23 cellular contexts compared by ENCODE assay signal in genomic region chr11:71444811-71445210, GRCh38. TPM values are rescaled to one million over a fixed set of nuclear protein-coding genes. Genes with fewer than 3 reads are reported as not detected.
DNase-seq lines count a peak whose midpoint lies in the region; ATAC-seq, FAIRE-seq and TF ChIP-seq lines count a peak whose summit lies in the region.
"Had no signal": no experiment of that assay in that cellular context is flagged by ENCODE, and none has a peak within 500 bp of the region (broad histone marks: within the 10 kb centered on the region; RNA-seq: fewer than 3 reads in every experiment).

No MANE protein-coding gene starts in this region.

- peaks cover 11% of the 10 kb centered on the region for H3K79me1 ChIP-seq in trophoblast cell (ENCODE audit: low read length)

- no peak overlapping the region for H3K4me3 Mint-ChIP-seq in Caco-2 (ENCODE audit: unreplicated experiment)
- no peak overlapping the region for H3K4me3 Mint-ChIP-seq in HFFc6
- H3K4me3 Mint-ChIP-seq: CD8-positive, alpha-beta T cell; GM23338; IgD-negative memory B cell had no signal

- TF ChIP-seq RAD21 in HepG2 (CRISPR knock-in tag; IDR thresholded peaks at IDR 0.05), result no peak

- H4K12ac ChIP-seq in trophoblast cell (ENCODE audit: low read depth, low read length), result no peak overlapping the region

- H4K20me1 ChIP-seq in HepG2 (ENCODE audit: insufficient read depth, low read length) (peaks cover 31% of the 10 kb centered on the region), GM23248 (ENCODE audit: insufficient read depth) (no peaks in the 10 kb centered on the region)
- H4K20me1 ChIP-seq: BLaER1 had no signal

- 0 out of 2 replicates have a peak, but pooled peaks cover 4% of the 10 kb centered on the region for H3F3A ChIP-seq in GM23248 (ENCODE audit: insufficient read depth)

- H4K8ac ChIP-seq in trophoblast cell (ENCODE audit: low read depth, low read length), result no peak overlapping the region

- peak overlapping the region; percentile 11 for H3K18ac ChIP-seq in trophoblast cell (ENCODE audit: low read length)

- H2BK12ac ChIP-seq in trophoblast cell (ENCODE audit: low read length), result no peak overlapping the region

- no peaks in the 10 kb centered on the region for H3K27me3 Mint-ChIP-seq in Caco-2 (ENCODE audit: insufficient read depth, unreplicated experiment)
- 0 out of 2 replicates have a peak, but pooled peaks cover 2% of the 10 kb centered on the region for H3K27me3 Mint-ChIP-seq in HFFc6 (ENCODE audit: insufficient read depth)
- H3K27me3 Mint-ChIP-seq: IgD-negative memory B cell had no signal

- no peak overlapping the region for H2AFZ ChIP-seq in HepG2 (ENCODE audit: low read length)
- H2AFZ ChIP-seq in trophoblast cell (ENCODE audit: insufficient read depth, low read length, poor library complexity), result no peak overlapping the region
- H2AFZ ChIP-seq in GM23248, result no peak overlapping the region
- H2AFZ ChIP-seq: GM23338 had no signal

- H3K27ac ChIP-seq in HepG2 (ENCODE audit: extremely low read length, insufficient read depth, low read length) (no peak overlapping the region), trophoblast cell (ENCODE audit: low read depth, low read length) (no peak overlapping the region), ascending aorta (no peak overlapping the region), GM23248 (no peak overlapping the region)
- H3K27ac ChIP-seq: 22Rv1, A549, BLaER1 had no signal

- no peak overlapping the region for H2BK5ac ChIP-seq in trophoblast cell (ENCODE audit: low read depth, low read length, poor library complexity)

- no peak overlapping the region for H4K91ac ChIP-seq in trophoblast cell (ENCODE audit: low read depth, low read length)

- H3K27ac Mint-ChIP-seq in Caco-2 (ENCODE audit: unreplicated experiment) (peak overlapping the region; percentile 17), HFFc6 (no peak overlapping the region)
- H3K27ac Mint-ChIP-seq: CD8-positive, alpha-beta T cell; IgD-negative memory B cell had no signal

- WGBS in HepG2 (ENCODE audit: low lambda C conversion rate), result 95% methylated on average over 6 of the region's 6 CpGs
- WGBS in trophoblast cell (ENCODE audit: extremely low coverage, insufficient coverage, insufficient read length), result no CpG with 5 or more reads among the region's 6 CpGs
- WGBS in GM23248 (ENCODE audit: low coverage in 1 of 2, low lambda C conversion rate in 2 of 2, missing lambda C conversion rate in 2 of 2), 2 experiments, result 91 to 93% methylated on average over 6 of the region's 6 CpGs

- H3K79me2 ChIP-seq in HepG2 (ENCODE audit: insufficient read depth, low read length), result peaks cover 40% of the 10 kb centered on the region
- peaks cover 12% of the 10 kb centered on the region for H3K79me2 ChIP-seq in trophoblast cell (ENCODE audit: control insufficient read depth, insufficient read depth, low read length, poor library complexity)
- H3K79me2 ChIP-seq in GM23248 (ENCODE audit: insufficient read depth), result no peaks in the 10 kb centered on the region

- CTCF ChIA-PET in Caco-2 (lab: Charles Lee) (no interaction called here), HepG2 (lab: Yijun Ruan, JAX; ENCODE audit: low intra/inter-chr PET ratio, low total read pairs) (no interaction called here)

- no peak for TF ChIP-seq CTCF in Caco-2 (IDR thresholded peaks at IDR 0.05; ENCODE audit: insufficient read depth in 1 of 2, low read depth in 1 of 2, low read length in 1 of 2, severe bottlenecking in 1 of 2, unreplicated experiment in 1 of 2)
- TF ChIP-seq CTCF in HepG2 (CRISPR knock-in tag; IDR thresholded peaks at IDR 0.05), result no peak
- no peak for TF ChIP-seq CTCF in ascending aorta (IDR thresholded peaks at IDR 0.05)
- TF ChIP-seq CTCF in HFFc6 (IDR thresholded peaks at IDR 0.05), result no peak

- H3K14ac ChIP-seq in trophoblast cell (ENCODE audit: low read length), result no peak overlapping the region

- peaks cover 23% of the 10 kb centered on the region for H3K4me1 Mint-ChIP-seq in Caco-2 (ENCODE audit: low read depth, unreplicated experiment)
- H3K4me1 Mint-ChIP-seq in HFFc6 (ENCODE audit: low read depth), result peaks cover 20% of the 10 kb centered on the region

- H3K9me3 Mint-ChIP-seq in Caco-2 (ENCODE audit: unreplicated experiment), result no peaks in the 10 kb centered on the region
- peaks cover 4% of the 10 kb centered on the region for H3K9me3 Mint-ChIP-seq in HFFc6

- H3K9me3 ChIP-seq in Caco-2 (no peaks in the 10 kb centered on the region), HepG2 (ENCODE audit: low read length) (no peaks in the 10 kb centered on the region), trophoblast cell (ENCODE audit: insufficient read depth, low read depth, low read length) (peaks cover 2% of the 10 kb centered on the region), ascending aorta (no peaks in the 10 kb centered on the region), GM23248 (ENCODE audit: low read depth) (no peaks in the 10 kb centered on the region)

- TF ChIP-seq POLR2A in HepG2 (IDR thresholded peaks at IDR 0.05; ENCODE audit: insufficient read depth in 1 of 2, low read depth in 2 of 2, low read length in 2 of 2), result no peak

- H3K36me3 Mint-ChIP-seq in Caco-2 (ENCODE audit: insufficient read depth, unreplicated experiment), result peaks cover 85% of the 10 kb centered on the region
- H3K36me3 Mint-ChIP-seq in HFFc6 (ENCODE audit: low read depth), result peaks cover 24% of the 10 kb centered on the region

- no peak overlapping the region for H3K4ac ChIP-seq in trophoblast cell (ENCODE audit: low read depth, low read length)

- H3K4me1 ChIP-seq in Caco-2 (peaks cover 11% of the 10 kb centered on the region), HepG2 (ENCODE audit: insufficient read depth, low read length) (peaks cover 30% of the 10 kb centered on the region), trophoblast cell (ENCODE audit: control insufficient read depth in 1 of 2, insufficient read depth in 2 of 2, low read length in 2 of 2) (peaks cover 4 to 10% of the 10 kb centered on the region in 2 experiments), ascending aorta (peaks cover 3 to 17% of the 10 kb centered on the region in 2 donors), GM23248 (ENCODE audit: insufficient read depth) (0 out of 2 replicates have a peak, but pooled peaks cover 4% of the 10 kb centered on the region)

- POLR2A ChIA-PET in Caco-2 (lab: Charles Lee), result no interaction called here
- POLR2A ChIA-PET in HepG2 (lab: Yijun Ruan, JAX), result no interaction called here

- H3K23ac ChIP-seq in trophoblast cell (ENCODE audit: low read length), result no peak overlapping the region

- BruUV-seq in Caco-2 (replicated peaks; lab: Mats Ljungman, UMichigan), result no TSS peak
- no TSS peak for BruUV-seq in HepG2 (replicated peaks; lab: Mats Ljungman, UMichigan)

- FAIRE-seq in HepG2 (lab: Jason Lieb, UNC), result no peak
- FAIRE-seq: A549, GM12878, GM19239, H54, HTR-8/SVneo had no signal

- no peaks in the 10 kb centered on the region for H3K9me2 ChIP-seq in GM23248 (ENCODE audit: insufficient read depth)

- H3K27me3 ChIP-seq in Caco-2 (replicated peaks; ENCODE audit: control insufficient read depth, insufficient read depth, low read length) (no peaks in the 10 kb centered on the region), HepG2 (ENCODE audit: control insufficient read depth in 1 of 2, insufficient read depth in 2 of 2, low read length in 2 of 2) (no peaks in the 10 kb centered on the region), trophoblast cell (ENCODE audit: insufficient read depth, low read length) (no peaks in the 10 kb centered on the region), ascending aorta (no peaks in the 10 kb centered on the region), GM23248 (replicated peaks; ENCODE audit: insufficient read depth) (no peaks in the 10 kb centered on the region)
- H3K27me3 ChIP-seq: BLaER1 had no signal

- TF ChIP-seq EP300 in HepG2 (IDR thresholded peaks at IDR 0.05; ENCODE audit: low read depth in 2 of 2, low read length in 2 of 2), result no peak
- TF ChIP-seq EP300 in HepG2 (CRISPR knock-in tag; IDR thresholded peaks at IDR 0.05; ENCODE audit: borderline replicate concordance), result no peak

- in situ Hi-C loops in HepG2 (cut with HindIII; ENCODE audit: extremely low pct_ligation_motif_present, low pct_unique_long_range_greater_than_20kb), result no loop called here
- in situ Hi-C loops in GM23248 (cut with MboI), result no loop called here

- no peak overlapping the region for H2AK5ac ChIP-seq in trophoblast cell (ENCODE audit: low read length)

- intact Hi-C loops in Caco-2 (cut with micrococcal nuclease; ENCODE audit: unreplicated experiment) (no loop called here), HepG2 (cut with micrococcal nuclease; ENCODE audit: unreplicated experiment) (no loop called here), ascending aorta (cut with DNase I) (loop anchor here (10.0 kb wide), 1 partner anchor 340 kb away; no protein-coding TSS in a partner anchor)

- no peak overlapping the region for H2BK120ac ChIP-seq in trophoblast cell (ENCODE audit: insufficient read depth, low read length, poor library complexity)

- no peak for ATAC-seq in HepG2
- ATAC-seq: A549; CD8-positive, alpha-beta T cell; GM12878; GM23338; HCT116 had no signal

- H3K9ac ChIP-seq in HepG2 (ENCODE audit: insufficient read depth, low read depth, low read length) (no peak overlapping the region), trophoblast cell (ENCODE audit: low read length) (no peak overlapping the region), GM23248 (no peak overlapping the region)
- H3K9ac ChIP-seq: BLaER1 had no signal

- no peak overlapping the region for H3K4me3 ChIP-seq in Caco-2 (ENCODE audit: low read depth, low read length)
- no peak overlapping the region for H3K4me3 ChIP-seq in HepG2 (replicated peaks in 1 of 3; ENCODE audit: insufficient read depth in 1 of 3, low read depth in 2 of 3, low read length in 3 of 3)
- H3K4me3 ChIP-seq in trophoblast cell (ENCODE audit: low read depth, low read length), result no peak overlapping the region
- no peak overlapping the region for H3K4me3 ChIP-seq in ascending aorta
- H3K4me3 ChIP-seq in GM23248, result no peak overlapping the region
- H3K4me3 ChIP-seq: A549, BLaER1, GM12878 had no signal

- H3K36me3 ChIP-seq in Caco-2 (ENCODE audit: control insufficient read depth, insufficient read depth, low read length), result peaks cover 26% of the 10 kb centered on the region
- H3K36me3 ChIP-seq in HepG2 (replicated peaks in 1 of 2; ENCODE audit: control insufficient read depth in 1 of 2, insufficient read depth in 2 of 2, low read length in 2 of 2), result peaks cover 28 to 64% of the 10 kb centered on the region in 2 experiments
- H3K36me3 ChIP-seq in trophoblast cell (ENCODE audit: control insufficient read depth in 1 of 2, insufficient read depth in 2 of 2, low read length in 2 of 2), result peaks cover 57 to 58% of the 10 kb centered on the region in 2 experiments
- H3K36me3 ChIP-seq in ascending aorta, result peaks cover 16 to 35% of the 10 kb centered on the region in 2 donors
- H3K36me3 ChIP-seq in GM23248 (ENCODE audit: low read depth), result peaks cover 5% of the 10 kb centered on the region; the same call in 1 of the 2 replicates

- H3K4me2 ChIP-seq in HepG2 (ENCODE audit: low read depth, low read length), result peak overlapping the region; percentile 2; the same call in 1 of the 2 replicates
- no peak overlapping the region for H3K4me2 ChIP-seq in trophoblast cell (ENCODE audit: low read length)
- no peak overlapping the region for H3K4me2 ChIP-seq in GM23248 (ENCODE audit: unreplicated experiment)
- H3K4me2 ChIP-seq: A549, BLaER1 had no signal

- DNase-seq in activated effector memory CD4-positive, alpha-beta T cell treated with anti-CD3 and anti-CD28 coated beads, Interleukin-2, amount 50 U/mL, for 16 hours, result peak; percentile 24
- DNase-seq in activated effector memory CD4-positive, alpha-beta T cell treated with Interleukin-2 at 50 U/mL for 16 hours, result no peak
- DNase-seq in Caco-2 (peak in 1 of 2 experiments; percentile 32), HepG2 (ENCODE audit: low spot score) (no peak), trophoblast cell (no peak), ascending aorta (ENCODE audit: low spot score in 2 of 2) (no peak), GM23248 (no peak), HFFc6 (no peak)
- DNase-seq: CD8-positive, alpha-beta T cell; DMS 273 treated with DMSO at 0.1 percent for 48 hours; DMS53; DND-41; EL had no signal

RNA-seq across cellular contexts. Expression of gene DHCR7, which starts 3.4 kb away (rescaled TPM):
- total RNA-seq in Caco-2 (2022), result 344 and 371 TPM in 2 replicates
- 40.4 and 96.0 TPM in 2 replicates for total RNA-seq in HepG2 (2016; rRNA removed; fragmentation: Illumina TruSeq; extraction: Trizol)
- total RNA-seq in HepG2 (2016; cell fraction: cytosol; rRNA removed; fragmentation: Illumina TruSeq; extraction: Trizol; ENCODE audit: low read depth), result 11.3 and 13.3 TPM in 2 replicates
- total RNA-seq in HepG2 (2016; cell fraction: insoluble cytoplasmic fraction; rRNA removed; fragmentation: Illumina TruSeq; extraction: Trizol), result 38.3 and 98.7 TPM in 2 replicates
- 26.9 and 29.4 TPM in 2 replicates for total RNA-seq in HepG2 (2016; cell fraction: membrane; rRNA removed; fragmentation: Illumina TruSeq; extraction: Trizol)
- total RNA-seq in HepG2 (2016; cell fraction: nucleus; rRNA removed; fragmentation: Illumina TruSeq; extraction: Trizol), result 77.9 and 89.2 TPM in 2 replicates
- polyA plus RNA-seq in HepG2 (2011; rRNA removed), result 143 and 241 TPM in 2 replicates
- polyA plus RNA-seq in HepG2 (2011; cell fraction: cytosol; rRNA removed), result 92.8 and 116 TPM in 2 replicates
- polyA plus RNA-seq in HepG2 (2011; cell fraction: nucleus; rRNA removed), result 82.1 and 131 TPM in 2 replicates
- polyA plus RNA-seq in HepG2 (2012), result 315 and 354 TPM in 2 replicates
- 16.5 and 16.7 TPM in 2 replicates for polyA plus RNA-seq in HepG2 (2016; cell fraction: cytosol; fragmentation: Illumina TruSeq; extraction: Trizol; ENCODE audit: low read depth)
- polyA plus RNA-seq in HepG2 (2016; cell fraction: insoluble cytoplasmic fraction; fragmentation: Illumina TruSeq; extraction: Trizol; ENCODE audit: low read depth), result 50.6 and 73.9 TPM in 2 replicates
- 26.0 and 32.3 TPM in 2 replicates for polyA plus RNA-seq in HepG2 (2016; cell fraction: membrane; fragmentation: Illumina TruSeq; extraction: Trizol; ENCODE audit: low read depth)
- 165 and 172 TPM in 2 replicates for polyA plus RNA-seq in HepG2 (2016; cell fraction: nucleus; fragmentation: Illumina TruSeq; extraction: Trizol; ENCODE audit: insufficient read depth, low read depth)
- polyA minus RNA-seq in HepG2 (2011; rRNA and poly(A)+ RNA removed; ENCODE audit: low replicate concordance), result 160 and 313 TPM in 2 replicates
- 161 and 251 TPM in 2 replicates for polyA minus RNA-seq in HepG2 (2011; cell fraction: cytosol; rRNA and poly(A)+ RNA removed)
- 34.2 and 48.4 TPM in 2 replicates for polyA minus RNA-seq in HepG2 (2011; cell fraction: nucleus; rRNA and poly(A)+ RNA removed)
- 282 and 291 TPM in 2 replicates for polyA plus RNA-seq in trophoblast cell (2013)
- 66.2 TPM for total RNA-seq in ascending aorta
- total RNA-seq in GM23248 (2014; rRNA removed; shearing (Covaris generic)), result 13.6 and 14.7 TPM in 2 replicates
- 15.7 and 17.2 TPM in 2 replicates for polyA plus RNA-seq in GM23248 (2016; fragmentation: Nextera tagmentation; extraction: Ambion mirVana)
- total RNA-seq in HFFc6 (2021; fragmentation: NEBNext Ultra II Directional; extraction: Animal tissue kit (Norgen Biotek cat#: 25700)), result 10 to 100 TPM; 44.6 to 55.9 (median 48.9) TPM

RNA-seq across cellular contexts. Expression of gene NADSYN1, which starts 8.2 kb away (rescaled TPM):
- total RNA-seq in Caco-2 (2022) (91.3 and 101 TPM in 2 replicates), HepG2 (2016; rRNA removed; fragmentation: Illumina TruSeq; extraction: Trizol) (27.1 and 35.7 TPM in 2 replicates), ascending aorta (33.3 TPM)
- total RNA-seq in HepG2 (2016; cell fraction: cytosol; rRNA removed; fragmentation: Illumina TruSeq; extraction: Trizol; ENCODE audit: low read depth), result 8.5 and 12.4 TPM in 2 replicates
- total RNA-seq in HepG2 (2016; cell fraction: insoluble cytoplasmic fraction; rRNA removed; fragmentation: Illumina TruSeq; extraction: Trizol), result 24.1 and 36.5 TPM in 2 replicates
- total RNA-seq in HepG2 (2016; cell fraction: membrane; rRNA removed; fragmentation: Illumina TruSeq; extraction: Trizol), result 13.6 and 14.7 TPM in 2 replicates
- total RNA-seq in HepG2 (2016; cell fraction: nucleus; rRNA removed; fragmentation: Illumina TruSeq; extraction: Trizol), result 51.5 and 52.3 TPM in 2 replicates
- polyA plus RNA-seq in HepG2 (2011; rRNA removed) (51.5 and 63.4 TPM in 2 replicates), GM23248 (2016; fragmentation: Nextera tagmentation; extraction: Ambion mirVana) (38.4 and 42.0 TPM in 2 replicates)
- polyA plus RNA-seq in HepG2 (2011; cell fraction: cytosol; rRNA removed), result 35.3 and 38.4 TPM in 2 replicates
- 278 and 289 TPM in 2 replicates for polyA plus RNA-seq in HepG2 (2011; cell fraction: nucleus; rRNA removed)
- 36.9 and 39.9 TPM in 2 replicates for polyA plus RNA-seq in HepG2 (2012)
- 8.2 and 8.4 TPM in 2 replicates for polyA plus RNA-seq in HepG2 (2016; cell fraction: cytosol; fragmentation: Illumina TruSeq; extraction: Trizol; ENCODE audit: low read depth)
- polyA plus RNA-seq in HepG2 (2016; cell fraction: insoluble cytoplasmic fraction; fragmentation: Illumina TruSeq; extraction: Trizol; ENCODE audit: low read depth), result 21.4 and 22.2 TPM in 2 replicates
- polyA plus RNA-seq in HepG2 (2016; cell fraction: membrane; fragmentation: Illumina TruSeq; extraction: Trizol; ENCODE audit: low read depth), result 8.4 and 8.9 TPM in 2 replicates
- polyA plus RNA-seq in HepG2 (2016; cell fraction: nucleus; fragmentation: Illumina TruSeq; extraction: Trizol; ENCODE audit: insufficient read depth, low read depth), result 95.9 and 99.0 TPM in 2 replicates
- polyA minus RNA-seq in HepG2 (2011; rRNA and poly(A)+ RNA removed; ENCODE audit: low replicate concordance), result 80.9 and 97.1 TPM in 2 replicates
- 17.1 and 19.6 TPM in 2 replicates for polyA minus RNA-seq in HepG2 (2011; cell fraction: cytosol; rRNA and poly(A)+ RNA removed)
- polyA minus RNA-seq in HepG2 (2011; cell fraction: nucleus; rRNA and poly(A)+ RNA removed), result 117 and 142 TPM in 2 replicates
- 32.7 and 33.1 TPM in 2 replicates for polyA plus RNA-seq in trophoblast cell (2013)
- total RNA-seq in GM23248 (2014; rRNA removed; shearing (Covaris generic)), result 50.4 and 64.4 TPM in 2 replicates
- total RNA-seq in HFFc6 (2021; fragmentation: NEBNext Ultra II Directional; extraction: Animal tissue kit (Norgen Biotek cat#: 25700)), result 10 to 100 TPM; 39.3 to 48.0 (median 46.7) TPM
